ENCODE assay signal across 9 cellular contexts in genomic region chr1:157154940-157155514, GRCh38. TPM values are rescaled to one million over a fixed set of nuclear protein-coding genes. Genes with fewer than 3 reads are reported as not detected.
DNase-seq lines count a peak whose midpoint lies in the region; ATAC-seq and TF ChIP-seq lines count a peak whose summit lies in the region.
"Had no signal": no experiment of that assay in that cellular context is flagged by ENCODE, and none has a peak within 500 bp of the region (broad histone marks: within the 10 kb centered on the region; RNA-seq: fewer than 3 reads in every experiment).

No MANE protein-coding gene starts in this region.

- no peak overlapping the region for H3K4me3 ChIP-seq in IMR-90 (ENCODE audit: insufficient read depth, low read depth, low read length)
- no peak overlapping the region for H3K4me3 ChIP-seq in right atrium auricular region

- CTCF ChIA-PET in IMR-90 (lab: Yijun Ruan, JAX): interaction anchor here (0.7 to 4.9 kb wide), 5 partner anchors 13 to 69 kb away, joined by 3 to 88 read pairs (median 3); no protein-coding TSS in a partner anchor

- H3K27me3 ChIP-seq in IMR-90 (ENCODE audit: control insufficient read depth, insufficient read depth, low read length) (no peaks in the 10 kb centered on the region; the same call in 1 of the 2 replicates), right atrium auricular region (no peaks in the 10 kb centered on the region)

- no peak overlapping the region for H3K4me2 ChIP-seq in IMR-90 (ENCODE audit: low read depth, low read length)

- no peak overlapping the region for H4K8ac ChIP-seq in IMR-90 (ENCODE audit: low read depth in 2 of 2, low read length in 2 of 2)

- TF ChIP-seq POLR2A in IMR-90 (IDR thresholded peaks at IDR 0.05; ENCODE audit: low read depth, low read length): no peak

- POLR2A ChIA-PET in IMR-90 (lab: Charles Lee; ENCODE audit: unreplicated experiment): no interaction called here

- H3K4me1 ChIP-seq in IMR-90 (ENCODE audit: control insufficient read depth, insufficient read depth, low read length) (peaks cover 10% of the 10 kb centered on the region), right atrium auricular region (peaks cover 0 to 27% of the 10 kb centered on the region in 2 donors)

- H2AK5ac ChIP-seq in IMR-90 (ENCODE audit: low read depth, low read length): no peak overlapping the region

- no TSS peak for BruUV-seq in IMR-90 (replicated peaks; lab: Mats Ljungman, UMichigan)

- in situ Hi-C loops in IMR-90 (cut with MboI; ENCODE audit: low sequenced_read_pairs): loop anchor here (5.0 kb wide), 1 partner anchor 63 kb away; no protein-coding TSS in a partner anchor

- H2BK120ac ChIP-seq in IMR-90 (ENCODE audit: low read depth, low read length): no peak overlapping the region

- no peak overlapping the region for H3K23ac ChIP-seq in IMR-90 (ENCODE audit: low read depth, low read length)

- peak overlapping the region; percentile 70 for H2AFZ ChIP-seq in IMR-90 (replicated peaks; ENCODE audit: low read length, poor library complexity)

- H3K27ac ChIP-seq in IMR-90 (ENCODE audit: insufficient read depth, low read length) (no peak overlapping the region), VCaP (0 out of 2 replicates have a peak overlapping the region, but pooled peaks have one; percentile 7), right atrium auricular region (no peak overlapping the region)

- H2BK5ac ChIP-seq in IMR-90 (ENCODE audit: low read depth, low read length, poor library complexity, severe bottlenecking): no peak overlapping the region

- no peaks in the 10 kb centered on the region for H3K79me1 ChIP-seq in IMR-90 (ENCODE audit: low read depth in 1 of 2, low read length in 2 of 2)

- no peak overlapping the region for H3K4ac ChIP-seq in IMR-90 (ENCODE audit: low read depth, low read length)

- H2BK15ac ChIP-seq in IMR-90 (ENCODE audit: low read depth, low read length): no peak overlapping the region

- H3K27me3 Mint-ChIP-seq in stimulated activated memory B cell treated with anti-CD40 and anti-IgM and Interleukin-4, amounts not matched to agents 10 μg/mL and 1 μg/mL and 100 μg/mL, for 72 hours: peaks cover 45% of the 10 kb centered on the region
- peaks cover 8% of the 10 kb centered on the region for H3K27me3 Mint-ChIP-seq in activated naive CD8-positive, alpha-beta T cell treated with anti-CD3 and anti-CD28 coated beads, Interleukin-2, amount 50 U/mL, for 24 hours

- H3K9me1 ChIP-seq in IMR-90 (ENCODE audit: insufficient read depth, low read length): 0 out of 2 replicates have a peak, but pooled peaks cover 3% of the 10 kb centered on the region

- no peak overlapping the region for H3K18ac ChIP-seq in IMR-90 (ENCODE audit: low read depth, low read length)

- H3K4me3 Mint-ChIP-seq in stimulated activated memory B cell treated with anti-CD40 and anti-IgM and Interleukin-4, amounts not matched to agents 10 μg/mL and 1 μg/mL and 100 μg/mL, for 72 hours: peak overlapping the region; percentile 52
- H3K4me3 Mint-ChIP-seq in activated naive CD8-positive, alpha-beta T cell treated with anti-CD3 and anti-CD28 coated beads, Interleukin-2, amount 50 U/mL, for 24 hours: no peak overlapping the region
- no peak overlapping the region for H3K4me3 Mint-ChIP-seq in stimulated activated effector memory CD8-positive, alpha-beta T cell treated with anti-CD3 and anti-CD28 coated beads, Interleukin-12 subunit alpha, Interleukin-12 subunit beta, amount 100 ng/mL, for 72 hours

- 100% methylated on average over 1 of the region's 7 CpGs; no CpG with 5 or more reads in 1 of the 2 experiments for WGBS in IMR-90 (ENCODE audit: extremely low coverage in 2 of 2, insufficient read length in 1 of 2), 2 experiments

- H2BK20ac ChIP-seq in IMR-90 (ENCODE audit: low read depth, low read length): no peak overlapping the region

- H3K9me3 ChIP-seq in IMR-90 (ENCODE audit: control insufficient read depth, insufficient read depth, low read length) (no peaks in the 10 kb centered on the region), right atrium auricular region (no peaks in the 10 kb centered on the region)

- no peaks in the 10 kb centered on the region for H3K9me3 Mint-ChIP-seq in stimulated activated memory B cell treated with anti-CD40 and anti-IgM and Interleukin-4, amounts not matched to agents 10 μg/mL and 1 μg/mL and 100 μg/mL, for 72 hours
- H3K9me3 Mint-ChIP-seq in activated naive CD8-positive, alpha-beta T cell treated with anti-CD3 and anti-CD28 coated beads, Interleukin-2, amount 50 U/mL, for 24 hours: no peaks in the 10 kb centered on the region
- no peaks in the 10 kb centered on the region for H3K9me3 Mint-ChIP-seq in stimulated activated effector memory CD8-positive, alpha-beta T cell treated with anti-CD3 and anti-CD28 coated beads, Interleukin-12 subunit alpha, Interleukin-12 subunit beta, amount 100 ng/mL, for 72 hours

- intact Hi-C loops in IMR-90 (cut with micrococcal nuclease): no loop called here

- TF ChIP-seq RAD21 in IMR-90 (IDR thresholded peaks at IDR 0.05; ENCODE audit: low read length): no peak

- no peaks in the 10 kb centered on the region for H4K20me1 ChIP-seq in IMR-90 (ENCODE audit: insufficient read depth, low read length)

- no peak for TF ChIP-seq CTCF in IMR-90 (conservative IDR thresholded peaks at IDR 0.05; ENCODE audit: low read depth, low read length)
- TF ChIP-seq CTCF in VCaP (conservative IDR thresholded peaks at IDR 0.05): no peak
- no peak for TF ChIP-seq CTCF in right atrium auricular region (IDR thresholded peaks at IDR 0.05)

- peak overlapping the region; percentile 81 for H3K27ac Mint-ChIP-seq in stimulated activated memory B cell treated with anti-CD40 and anti-IgM and Interleukin-4, amounts not matched to agents 10 μg/mL and 1 μg/mL and 100 μg/mL, for 72 hours
- H3K27ac Mint-ChIP-seq in activated naive CD8-positive, alpha-beta T cell treated with anti-CD3 and anti-CD28 coated beads, Interleukin-2, amount 50 U/mL, for 24 hours: no peak overlapping the region
- H3K27ac Mint-ChIP-seq in stimulated activated effector memory CD8-positive, alpha-beta T cell treated with anti-CD3 and anti-CD28 coated beads, Interleukin-12 subunit alpha, Interleukin-12 subunit beta, amount 100 ng/mL, for 72 hours: no peak overlapping the region

- H3K56ac ChIP-seq in IMR-90 (ENCODE audit: extremely low read depth, insufficient read depth, low read length): no peak overlapping the region

- ATAC-seq in IMR-90 (ENCODE audit: low read depth): no peak
- peak; percentile 60 for ATAC-seq in stimulated activated memory B cell treated with anti-CD40 and anti-IgM and Interleukin-4, amounts not matched to agents 10 μg/mL and 1 μg/mL and 100 μg/mL, for 72 hours
- ATAC-seq in activated naive CD8-positive, alpha-beta T cell treated with anti-CD3 and anti-CD28 coated beads, Interleukin-2, amount 50 U/mL, for 24 hours: no peak
- no peak for ATAC-seq in stimulated activated effector memory CD8-positive, alpha-beta T cell treated with anti-CD3 and anti-CD28 coated beads, Interleukin-12 subunit alpha, Interleukin-12 subunit beta, amount 100 ng/mL, for 72 hours

- peaks cover 34% of the 10 kb centered on the region for H3K4me1 Mint-ChIP-seq in stimulated activated memory B cell treated with anti-CD40 and anti-IgM and Interleukin-4, amounts not matched to agents 10 μg/mL and 1 μg/mL and 100 μg/mL, for 72 hours
- H3K4me1 Mint-ChIP-seq in activated naive CD8-positive, alpha-beta T cell treated with anti-CD3 and anti-CD28 coated beads, Interleukin-2, amount 50 U/mL, for 24 hours: peaks cover 37% of the 10 kb centered on the region
- peaks cover 29% of the 10 kb centered on the region for H3K4me1 Mint-ChIP-seq in stimulated activated effector memory CD8-positive, alpha-beta T cell treated with anti-CD3 and anti-CD28 coated beads, Interleukin-12 subunit alpha, Interleukin-12 subunit beta, amount 100 ng/mL, for 72 hours

- H2AK9ac ChIP-seq in IMR-90 (replicated peaks; ENCODE audit: low read depth, low read length, poor library complexity): peak overlapping the region; percentile 62

- no peak overlapping the region for H3K14ac ChIP-seq in IMR-90 (replicated peaks; ENCODE audit: low read depth, low read length)

- no peak overlapping the region for H4K5ac ChIP-seq in IMR-90 (ENCODE audit: low read depth, low read length)

- DNase-seq in IMR-90: peak; percentile 52
- DNase-seq in right atrium auricular region (ENCODE audit: low spot score): peak; percentile 67
- DNase-seq in stimulated activated CD4-positive, alpha-beta T cell treated with anti-CD3 and anti-CD28 coated beads, Interleukin-4, amount 100 ng/mL, for 4 hours: no peak
- DNase-seq in DMS114 treated with DMSO at 0.1 percent for 48 hours (lab: John Stamatoyannopoulos, UW; ENCODE audit: unreplicated experiment): no peak
- DNase-seq in activated naive CD8-positive, alpha-beta T cell treated with anti-CD3 and anti-CD28 coated beads, Interleukin-2, amount 50 U/mL, for 24 hours: no peak
- DNase-seq in stimulated activated effector memory CD8-positive, alpha-beta T cell treated with anti-CD3 and anti-CD28 coated beads, Interleukin-12 subunit alpha, Interleukin-12 subunit beta, amount 100 ng/mL, for 72 hours (ENCODE audit: low spot score in 2 of 2): no peak

- H3K36me3 Mint-ChIP-seq in stimulated activated memory B cell treated with anti-CD40 and anti-IgM and Interleukin-4, amounts not matched to agents 10 μg/mL and 1 μg/mL and 100 μg/mL, for 72 hours: no peaks in the 10 kb centered on the region
- no peaks in the 10 kb centered on the region for H3K36me3 Mint-ChIP-seq in activated naive CD8-positive, alpha-beta T cell treated with anti-CD3 and anti-CD28 coated beads, Interleukin-2, amount 50 U/mL, for 24 hours (ENCODE audit: low read depth)
- no peaks in the 10 kb centered on the region for H3K36me3 Mint-ChIP-seq in stimulated activated effector memory CD8-positive, alpha-beta T cell treated with anti-CD3 and anti-CD28 coated beads, Interleukin-12 subunit alpha, Interleukin-12 subunit beta, amount 100 ng/mL, for 72 hours

- dilution Hi-C loops in IMR-90 (cut with HindIII; ENCODE audit: low sequenced_read_pairs, unreplicated experiment): no loop called here

- no peak overlapping the region for H3K9ac ChIP-seq in IMR-90 (ENCODE audit: low read depth, low read length)

- H3K36me3 ChIP-seq in IMR-90 (ENCODE audit: control insufficient read depth, insufficient read depth, low read length): no peaks in the 10 kb centered on the region
- no peaks in the 10 kb centered on the region for H3K36me3 ChIP-seq in right atrium auricular region

- no peak overlapping the region for H4K91ac ChIP-seq in IMR-90 (ENCODE audit: insufficient read depth, low read depth, low read length)

RNA-seq across cellular contexts. Expression of gene ETV3, which starts 16.8 kb away (rescaled TPM):
- total RNA-seq in IMR-90 (2012; rRNA removed) (14.7 and 21.1 TPM in 2 replicates), right atrium auricular region (10 to 100 TPM in 1 of 2 donors, 1 to 10 TPM in 1; 9.0 to 12.0 TPM)
- 6.4 and 6.8 TPM in 2 replicates for polyA plus RNA-seq in IMR-90 (2012; rRNA removed)
- polyA plus RNA-seq in IMR-90 (2012; cell fraction: cytosol; rRNA removed): 2.9 and 4.0 TPM in 2 replicates
- 10.0 and 112 TPM in 2 replicates for polyA plus RNA-seq in IMR-90 (2012; cell fraction: nucleus; rRNA removed; ENCODE audit: low replicate concordance)

RNA-seq across cellular contexts. Expression of gene ETV3L, which starts 55.4 kb away (rescaled TPM):
- total RNA-seq in IMR-90 (2012; rRNA removed) (not detected in 2 replicates), right atrium auricular region (not detected)
- polyA plus RNA-seq in IMR-90 (2012; rRNA removed): not detected in 2 replicates
- not detected in 2 replicates for polyA plus RNA-seq in IMR-90 (2012; cell fraction: cytosol; rRNA removed)
- 0.03 and 0.10 TPM in 2 replicates for polyA plus RNA-seq in IMR-90 (2012; cell fraction: nucleus; rRNA removed; ENCODE audit: low replicate concordance)
- total RNA-seq: urinary bladder had no signal
- polyA plus RNA-seq: urinary bladder had no signal

Comparison
In these comparisons a context has a peak if more than half of its experiments do, and no peak if none do; other contexts are left out.
1. DNase-seq: peak in IMR-90 (single experiment) and right atrium auricular region (single experiment); none in stimulated activated CD4-positive, alpha-beta T cell treated with anti-CD3 and anti-CD28 coated beads, Interleukin-4, amount 100 ng/mL, for 4 hours (0 of 2), DMS114 treated with DMSO at 0.1 percent for 48 hours (single experiment), activated naive CD8-positive, alpha-beta T cell treated with anti-CD3 and anti-CD28 coated beads, Interleukin-2, amount 50 U/mL, for 24 hours (single experiment) and stimulated activated effector memory CD8-positive, alpha-beta T cell treated with anti-CD3 and anti-CD28 coated beads, Interleukin-12 subunit alpha, Interleukin-12 subunit beta, amount 100 ng/mL, for 72 hours (0 of 2).